1 cellular context compared by ENCODE assay signal in genomic region chr13:44380404-44381165, GRCh38.
TF ChIP-seq lines count a peak whose summit lies in the region.

No MANE protein-coding gene starts in this region.

TF ChIP-seq in IMR-90, 13 proteins besides CTCF, POLR2A, EP300 and RAD21:
- TF ChIP-seq FOS (IDR thresholded peaks at IDR 0.05; ENCODE audit: low read depth, low read length) = 0 out of 2 replicates have a peak, but pooled peaks have one; percentile 18
- TF ChIP-seq CEBPB (IDR thresholded peaks at IDR 0.05; ENCODE audit: low read depth, low read length) = no peak
